Comparison of ENCODE assay signal across 1 cellular context in the genomic region with DNA sequence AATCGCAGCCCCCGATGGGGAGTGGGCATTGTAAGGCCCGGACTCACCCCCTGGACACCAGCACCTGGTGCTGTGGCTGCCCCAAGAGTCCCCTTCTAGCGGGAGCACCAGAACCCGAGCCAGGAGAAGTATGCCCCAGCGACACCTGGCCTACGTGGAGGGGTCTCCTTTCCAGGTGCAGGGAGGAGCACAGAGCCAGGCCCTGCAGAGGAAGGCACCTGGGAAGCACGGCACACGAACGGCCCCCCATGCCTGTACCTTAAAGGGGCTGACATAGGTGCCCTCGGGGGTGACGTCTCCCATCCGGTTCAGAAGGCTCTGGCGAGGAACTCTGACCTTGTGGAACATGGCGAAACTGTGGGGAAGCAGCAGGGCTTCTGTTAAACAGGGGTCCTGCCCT.
TF ChIP-seq lines count a peak whose summit lies in the region.

No MANE protein-coding gene starts in this region.

TF ChIP-seq in H1, 55 proteins besides CTCF, POLR2A, EP300 and RAD21:
- no peak for TF ChIP-seq MAX (IDR thresholded peaks at IDR 0.05)
- TF ChIP-seq USF2 (IDR thresholded peaks at IDR 0.05; ENCODE audit: low read length): no peak
- no peak for TF ChIP-seq SP1 (IDR thresholded peaks at IDR 0.05; ENCODE audit: low read depth, low read length)
- TF ChIP-seq ZNF274 (IDR thresholded peaks at IDR 0.05; ENCODE audit: borderline replicate concordance, extremely low read depth, low read length): no peak
- no peak for TF ChIP-seq CTBP2 (IDR thresholded peaks at IDR 0.05; ENCODE audit: borderline replicate concordance, insufficient read depth, insufficient read length, low read length)
- no peak for TF ChIP-seq SP2 (IDR thresholded peaks at IDR 0.05; ENCODE audit: low read length)
- TF ChIP-seq CHD1 (IDR thresholded peaks at IDR 0.05; ENCODE audit: low read depth, low read length): no peak
- TF ChIP-seq RBBP5 (IDR thresholded peaks at IDR 0.05; ENCODE audit: borderline replicate concordance, low read depth, low read length): no peak
- TF ChIP-seq POU5F1 (IDR thresholded peaks at IDR 0.05; ENCODE audit: low read depth, low read length): no peak
- no peak for TF ChIP-seq BACH1 (IDR thresholded peaks at IDR 0.05; ENCODE audit: low read length)
- no peak for TF ChIP-seq NANOG (IDR thresholded peaks at IDR 0.05; ENCODE audit: insufficient read depth, low read depth, low read length, poor library complexity, severe bottlenecking)
- no peak for TF ChIP-seq SP4 (IDR thresholded peaks at IDR 0.05; ENCODE audit: low read length)
- no peak for TF ChIP-seq CREB1 (IDR thresholded peaks at IDR 0.05)
- TF ChIP-seq FOSL1 (IDR thresholded peaks at IDR 0.05; ENCODE audit: insufficient read depth, low read depth, low read length): no peak
- no peak for TF ChIP-seq JUND (IDR thresholded peaks at IDR 0.05; ENCODE audit: low read length)
- no peak for TF ChIP-seq TBP (IDR thresholded peaks at IDR 0.05; ENCODE audit: low read depth, low read length)
- TF ChIP-seq BCL11A (IDR thresholded peaks at IDR 0.05; ENCODE audit: low read depth in 2 of 2, low read length in 2 of 2): no peak
- no peak for TF ChIP-seq SIN3A (conservative IDR thresholded peaks at IDR 0.05 in 1 of 2, IDR thresholded peaks at IDR 0.05 in 1 of 2; ENCODE audit: low read depth in 1 of 2, low read length in 2 of 2)
- no peak for TF ChIP-seq GTF2F1 (IDR thresholded peaks at IDR 0.05; ENCODE audit: borderline replicate concordance, low read depth, low read length)
